Comparison of ENCODE assay signal across 9 cellular contexts in the genomic region with DNA sequence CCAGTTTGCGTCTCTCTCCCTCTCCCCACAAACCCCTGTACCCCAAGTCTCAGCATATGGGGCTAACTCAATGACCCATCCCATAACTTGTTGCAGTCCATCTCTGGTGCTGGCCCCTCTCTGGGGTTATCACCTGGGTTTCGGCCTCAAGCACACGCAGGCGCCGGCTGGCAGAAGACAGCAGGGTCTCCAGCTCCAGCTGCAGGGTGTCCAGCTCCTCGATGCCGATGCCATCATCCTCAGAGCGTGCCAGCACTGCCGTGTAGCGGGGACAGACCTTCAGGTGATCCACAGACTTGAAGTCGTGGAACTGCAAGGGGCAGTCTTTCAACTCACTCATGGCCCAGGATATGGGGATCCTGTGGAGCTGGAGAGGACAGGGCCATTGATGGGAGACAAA. TPM values are rescaled to one million over a fixed set of nuclear protein-coding genes. Genes with fewer than 3 reads are reported as not detected.
DNase-seq lines count a peak whose midpoint lies in the region; ATAC-seq and TF ChIP-seq lines count a peak whose summit lies in the region.
"Had no signal": no experiment of that assay in that cellular context is flagged by ENCODE, and none has a peak within 500 bp of the region (broad histone marks: within the 10 kb centered on the region; RNA-seq: fewer than 3 reads in every experiment).

No MANE protein-coding gene starts in this region.

- H3K27me3 Mint-ChIP-seq in activated naive CD4-positive, alpha-beta T cell treated with anti-CD3 and anti-CD28 coated beads, Interleukin-2, amount 10 ng/mL, durations not matched to agents 7 days and 5 days, result no peaks in the 10 kb centered on the region
- no peaks in the 10 kb centered on the region for H3K27me3 Mint-ChIP-seq in activated CD8-positive, alpha-beta T cell treated with anti-CD3 and anti-CD28 coated beads for 36 hours
- H3K27me3 Mint-ChIP-seq in immature natural killer cell (ENCODE audit: low read depth in 3 of 3), result peaks cover 5 to 13% (median 11%) of the 10 kb centered on the region in 3 donors

- intact Hi-C loops in activated CD8-positive, alpha-beta T cell treated with anti-CD3 and anti-CD28 coated beads for 36 hours (cut with micrococcal nuclease), result no loop called here
- intact Hi-C loops in thyroid gland (cut with DNase I) (loop anchor here (10.0 kb wide), 1 partner anchor 136 kb away; no protein-coding TSS in a partner anchor), left colon (cut with DNase I, micrococcal nuclease) (no loop called here), left lung (cut with DNase I) (no loop called here)

- H3K4me3 Mint-ChIP-seq in activated naive CD4-positive, alpha-beta T cell treated with anti-CD3 and anti-CD28 coated beads, Interleukin-2, amount 10 ng/mL, durations not matched to agents 7 days and 5 days, result peak overlapping the region; percentile 96
- peak overlapping the region; percentile 88 for H3K4me3 Mint-ChIP-seq in activated CD8-positive, alpha-beta T cell treated with anti-CD3 and anti-CD28 coated beads for 36 hours
- H3K4me3 Mint-ChIP-seq in immature natural killer cell, result peak overlapping the region; percentile 95 to 100 (median 98)

- H3K9me3 Mint-ChIP-seq in activated naive CD4-positive, alpha-beta T cell treated with anti-CD3 and anti-CD28 coated beads, Interleukin-2, amount 10 ng/mL, durations not matched to agents 7 days and 5 days, result no peaks in the 10 kb centered on the region
- H3K9me3 Mint-ChIP-seq in activated naive CD4-positive, alpha-beta T cell treated with anti-CD3 and anti-CD28 coated beads, Interleukin-2, amount 50 U/mL, for 72 hours, result no peaks in the 10 kb centered on the region
- no peaks in the 10 kb centered on the region for H3K9me3 Mint-ChIP-seq in activated CD8-positive, alpha-beta T cell treated with anti-CD3 and anti-CD28 coated beads for 36 hours
- H3K9me3 Mint-ChIP-seq in immature natural killer cell, result no peaks in the 10 kb centered on the region

- H3K27ac ChIP-seq in thyroid gland, result peak overlapping the region in 2 of 3 donors; percentile 91
- peak overlapping the region in 1 of 2 donors; percentile 98 for H3K27ac ChIP-seq in left lung

- no peak for DNase-seq in activated naive CD4-positive, alpha-beta T cell treated with anti-CD3 and anti-CD28 coated beads, Interleukin-2, amount 10 ng/mL, durations not matched to agents 7 days and 5 days
- DNase-seq in activated naive CD4-positive, alpha-beta T cell treated with anti-CD3 and anti-CD28 coated beads, Interleukin-2, amount 50 U/mL, for 72 hours (ENCODE audit: low spot score in 2 of 2), result no peak
- DNase-seq in activated CD8-positive, alpha-beta T cell treated with anti-CD3 and anti-CD28 coated beads for 36 hours, result no peak
- DNase-seq in immature natural killer cell (no peak), thyroid gland (no peak), left colon (no peak), left lung (no peak)
- no peak for DNase-seq in stimulated activated CD4-positive, alpha-beta T cell treated with anti-CD3 and anti-CD28 coated beads, Interleukin-1b, Interleukin-23, amount 100 ng/mL, for 48 hours
- DNase-seq: activated naive CD4-positive, alpha-beta T cell treated with anti-CD3 and anti-CD28 coated beads, Interleukin-2, amount 50 U/mL, for 16 hours had no signal

- no peak for TF ChIP-seq CTCF in activated CD8-positive, alpha-beta T cell treated with anti-CD3 and anti-CD28 coated beads for 36 hours (IDR thresholded peaks at IDR 0.05)
- TF ChIP-seq CTCF in thyroid gland (IDR thresholded peaks at IDR 0.05) (no peak), left lung (IDR thresholded peaks at IDR 0.05) (no peak)

- CTCF ChIA-PET in activated naive CD4-positive, alpha-beta T cell treated with anti-CD3 and anti-CD28 coated beads, Interleukin-2, amount 10 ng/mL, durations not matched to agents 7 days and 5 days (lab: Charles Lee), result interaction anchor here (0.6 to 1.5 kb wide), 4 partner anchors 18 to 125 kb away, joined by 3 to 4 read pairs (median 3); partner anchors contain the start of gene BRPF1
- CTCF ChIA-PET in activated CD8-positive, alpha-beta T cell treated with anti-CD3 and anti-CD28 coated beads for 36 hours (lab: Charles Lee), result interaction anchor here (1.5 kb wide), 1 partner anchor 13 kb away, joined by 9 read pairs; no protein-coding TSS in a partner anchor

- H3K36me3 Mint-ChIP-seq in activated naive CD4-positive, alpha-beta T cell treated with anti-CD3 and anti-CD28 coated beads, Interleukin-2, amount 10 ng/mL, durations not matched to agents 7 days and 5 days, result peaks cover 60% of the 10 kb centered on the region
- peaks cover 54 to 78% of the 10 kb centered on the region in 2 donors for H3K36me3 Mint-ChIP-seq in activated naive CD4-positive, alpha-beta T cell treated with anti-CD3 and anti-CD28 coated beads, Interleukin-2, amount 50 U/mL, for 72 hours
- H3K36me3 Mint-ChIP-seq in activated CD8-positive, alpha-beta T cell treated with anti-CD3 and anti-CD28 coated beads for 36 hours (ENCODE audit: low read depth), result peaks cover 69% of the 10 kb centered on the region
- H3K36me3 Mint-ChIP-seq in immature natural killer cell, result peaks cover 17 to 39% (median 21%) of the 10 kb centered on the region in 3 donors

- H3K4me1 Mint-ChIP-seq in activated naive CD4-positive, alpha-beta T cell treated with anti-CD3 and anti-CD28 coated beads, Interleukin-2, amount 10 ng/mL, durations not matched to agents 7 days and 5 days, result peaks cover 67% of the 10 kb centered on the region
- peaks cover 59% of the 10 kb centered on the region for H3K4me1 Mint-ChIP-seq in activated CD8-positive, alpha-beta T cell treated with anti-CD3 and anti-CD28 coated beads for 36 hours (ENCODE audit: low read depth)
- H3K4me1 Mint-ChIP-seq in immature natural killer cell, result peaks cover 58 to 60% of the 10 kb centered on the region in 2 donors

- TF ChIP-seq POLR2A in thyroid gland (IDR thresholded peaks at IDR 0.05), result no peak

- peaks cover 12 to 25% of the 10 kb centered on the region in 2 donors for H3K4me1 ChIP-seq in thyroid gland
- H3K4me1 ChIP-seq in left lung, result peaks cover 17 to 46% of the 10 kb centered on the region in 2 donors

- H3K36me3 ChIP-seq in thyroid gland, result peaks cover 12 to 20% of the 10 kb centered on the region in 2 donors
- H3K36me3 ChIP-seq in left lung, result peaks cover 0 to 62% of the 10 kb centered on the region in 2 donors

- WGBS in thyroid gland, 2 donors, result 93 to 98% methylated on average over 8 to 11 of the region's 11 CpGs

- H3K27ac Mint-ChIP-seq in activated naive CD4-positive, alpha-beta T cell treated with anti-CD3 and anti-CD28 coated beads, Interleukin-2, amount 10 ng/mL, durations not matched to agents 7 days and 5 days, result peak overlapping the region; percentile 20
- H3K27ac Mint-ChIP-seq in activated naive CD4-positive, alpha-beta T cell treated with anti-CD3 and anti-CD28 coated beads, Interleukin-2, amount 50 U/mL, for 72 hours, result peak overlapping the region in 1 of 2 donors; percentile 98
- H3K27ac Mint-ChIP-seq in activated CD8-positive, alpha-beta T cell treated with anti-CD3 and anti-CD28 coated beads for 36 hours, result peak overlapping the region; percentile 100
- peak overlapping the region; percentile 97 to 100 (median 98) for H3K27ac Mint-ChIP-seq in immature natural killer cell

- ATAC-seq in activated naive CD4-positive, alpha-beta T cell treated with anti-CD3 and anti-CD28 coated beads, Interleukin-2, amount 50 U/mL, for 72 hours, result no peak
- ATAC-seq in activated CD8-positive, alpha-beta T cell treated with anti-CD3 and anti-CD28 coated beads for 36 hours, result no peak
- ATAC-seq in left colon (no peak), left lung (no peak)

- H3K27me3 ChIP-seq in thyroid gland, result no peaks in the 10 kb centered on the region
- H3K27me3 ChIP-seq in left lung, result no peaks in the 10 kb centered on the region

- no peak overlapping the region for H3K4me3 ChIP-seq in thyroid gland (replicated peaks in 1 of 3)
- peak overlapping the region in 1 of 2 donors; percentile 99 for H3K4me3 ChIP-seq in left lung

- H3K9me3 ChIP-seq in thyroid gland (no peaks in the 10 kb centered on the region), left lung (no peaks in the 10 kb centered on the region)

- POLR2A ChIA-PET in activated CD8-positive, alpha-beta T cell treated with anti-CD3 and anti-CD28 coated beads for 36 hours (lab: Charles Lee), result interaction anchor here (0.6 to 1.3 kb wide), 8 partner anchors 9 to 428 kb away, joined by 3 to 6 read pairs (median 3); partner anchors contain the start of genes CAMK1 and THUMPD3

RNA-seq across cellular contexts. Expression of gene TADA3, which starts 1.1 kb away (rescaled TPM):
- total RNA-seq in activated naive CD4-positive, alpha-beta T cell treated with anti-CD3 and anti-CD28 coated beads, Interleukin-2, amount 50 U/mL, for 72 hours, result 10 to 100 TPM; 47.5 to 92.3 TPM
- 10 to 100 TPM; 57.5 to 58.3 TPM for total RNA-seq in activated CD8-positive, alpha-beta T cell treated with anti-CD3 and anti-CD28 coated beads for 36 hours
- 100 to 1,000 TPM in 1 of 3 donors, 10 to 100 TPM in 2; 58.1 to 121 (median 73.6) TPM for polyA plus RNA-seq in immature natural killer cell
- total RNA-seq in thyroid gland, result 10 to 100 TPM; 64.2 to 93.3 (median 83.3) TPM
- 10 to 100 TPM; 54.1 to 67.0 TPM for total RNA-seq in left colon
- total RNA-seq in left lung, result 10 to 100 TPM; 50.0 to 59.2 TPM

RNA-seq across cellular contexts. Expression of gene ARPC4, which starts 1.8 kb away (rescaled TPM):
- 100 to 1,000 TPM; 125 to 265 TPM for total RNA-seq in activated naive CD4-positive, alpha-beta T cell treated with anti-CD3 and anti-CD28 coated beads, Interleukin-2, amount 50 U/mL, for 72 hours
- 100 to 1,000 TPM; 205 to 208 TPM for total RNA-seq in activated CD8-positive, alpha-beta T cell treated with anti-CD3 and anti-CD28 coated beads for 36 hours
- 100 to 1,000 TPM; 378 to 470 (median 428) TPM for polyA plus RNA-seq in immature natural killer cell
- total RNA-seq in thyroid gland (100 to 1,000 TPM; 155 to 232 (median 187) TPM), left colon (100 to 1,000 TPM; 215 to 222 TPM), left lung (100 to 1,000 TPM; 148 to 193 TPM)

RNA-seq across cellular contexts. Expression of gene TTLL3, which starts 18.9 kb away (rescaled TPM):
- 100 to 1,000 TPM in 1 of 2 donors, 10 to 100 TPM in 1; 78.1 to 121 TPM for total RNA-seq in activated naive CD4-positive, alpha-beta T cell treated with anti-CD3 and anti-CD28 coated beads, Interleukin-2, amount 50 U/mL, for 72 hours
- 10 to 100 TPM; 52.4 to 61.1 TPM for total RNA-seq in activated CD8-positive, alpha-beta T cell treated with anti-CD3 and anti-CD28 coated beads for 36 hours
- 10 to 100 TPM in 1 of 3 donors, 1 to 10 TPM in 2; 4.2 to 10.1 (median 5.0) TPM for polyA plus RNA-seq in immature natural killer cell
- 10 to 100 TPM; 39.0 to 64.6 (median 56.9) TPM for total RNA-seq in thyroid gland
- total RNA-seq in left colon, result 10 to 100 TPM; 40.2 to 47.1 TPM
- 10 to 100 TPM; 30.5 to 33.9 TPM for total RNA-seq in left lung

RNA-seq across cellular contexts. Expression of gene CAMK1, which starts 21.4 kb away (rescaled TPM):
- total RNA-seq in activated naive CD4-positive, alpha-beta T cell treated with anti-CD3 and anti-CD28 coated beads, Interleukin-2, amount 50 U/mL, for 72 hours, result 10 to 100 TPM; 23.8 to 45.1 TPM
- 10 to 100 TPM; 41.7 to 45.7 TPM for total RNA-seq in activated CD8-positive, alpha-beta T cell treated with anti-CD3 and anti-CD28 coated beads for 36 hours
- 10 to 100 TPM; 15.4 to 29.0 (median 19.2) TPM for polyA plus RNA-seq in immature natural killer cell
- total RNA-seq in thyroid gland (10 to 100 TPM; 32.1 to 44.8 (median 35.9) TPM), left colon (10 to 100 TPM in 1 of 2 donors, 1 to 10 TPM in 1; 8.2 to 10.9 TPM), left lung (10 to 100 TPM; 29.1 to 37.5 TPM)

RNA-seq across cellular contexts. Expression of gene OGG1, which starts 41.4 kb away (rescaled TPM):
- total RNA-seq in activated naive CD4-positive, alpha-beta T cell treated with anti-CD3 and anti-CD28 coated beads, Interleukin-2, amount 50 U/mL, for 72 hours, result 10 to 100 TPM; 34.8 to 58.0 TPM
- 10 to 100 TPM; 32.4 to 39.3 TPM for total RNA-seq in activated CD8-positive, alpha-beta T cell treated with anti-CD3 and anti-CD28 coated beads for 36 hours
- polyA plus RNA-seq in immature natural killer cell, result 10 to 100 TPM; 30.3 to 57.3 (median 44.4) TPM
- total RNA-seq in thyroid gland (10 to 100 TPM; 23.7 to 46.6 (median 30.3) TPM), left colon (10 to 100 TPM; 23.8 to 25.0 TPM), left lung (10 to 100 TPM; 19.9 to 29.4 TPM)
